8 cellular contexts compared by ENCODE assay signal in genomic region chr1:117758444-117759316, GRCh38.
DNase-seq lines count a peak whose midpoint lies in the region; ATAC-seq and TF ChIP-seq lines count a peak whose summit lies in the region.

No MANE protein-coding gene starts in this region.

- H3K27me3 ChIP-seq in AG04450 (ENCODE audit: control insufficient read depth, insufficient read depth, low read length) (no peaks in the 10 kb centered on the region), duodenal mucosa (ENCODE audit: control insufficient read depth in 1 of 2, insufficient read depth in 2 of 2, low read length in 2 of 2) (no peaks in the 10 kb centered on the region)

- H3K27ac ChIP-seq in AG04450 (ENCODE audit: low read depth, low read length) (no peak overlapping the region), duodenal mucosa (ENCODE audit: low read depth, low read length) (no peak overlapping the region)

- POLR2A ChIA-PET in AG04450 (lab: Yijun Ruan, JAX) = interaction anchor here (0.7 to 2.6 kb wide), 2 partner anchors 136 to 152 kb away, joined by 3 to 9 read pairs; partner anchors contain the start of gene TENT5C

- ATAC-seq in GM18870 (IDR thresholded peaks at IDR 0.05; ENCODE audit: unreplicated experiment) (peak; percentile 74), HG03439 (IDR thresholded peaks at IDR 0.05; ENCODE audit: unreplicated experiment) (peak; percentile 79)

- CTCF ChIA-PET in AG04450 (lab: Charles Lee) = interaction anchor here (0.6 to 9.8 kb wide), 75 partner anchors 8 to 690 kb away, joined by 3 to 175 read pairs (median 4); partner anchors contain the start of genes GDAP2, TENT5C and WDR3

- peak overlapping the region; percentile 26 to 52 for H3K9ac ChIP-seq in duodenal mucosa (ENCODE audit: low read depth in 1 of 2, low read length in 2 of 2)

- peak overlapping the region; percentile 51 for H3K4me3 ChIP-seq in AG04450 (ENCODE audit: low read depth, low read length)
- H3K4me3 ChIP-seq in duodenal mucosa (ENCODE audit: low read depth in 1 of 2, low read length in 2 of 2) = peak overlapping the region; percentile 31 to 61

- TF ChIP-seq CTCF in AG04450 (IDR thresholded peaks at IDR 0.05; ENCODE audit: low read depth, low read length) = peak; percentile 87

- peaks cover 14 to 15% of the 10 kb centered on the region in 2 donors for H3K4me1 ChIP-seq in duodenal mucosa (ENCODE audit: control insufficient read depth in 1 of 2, insufficient read depth in 2 of 2, low read length in 2 of 2)

- H3K36me3 ChIP-seq in duodenal mucosa (ENCODE audit: control insufficient read depth in 1 of 2, insufficient read depth in 2 of 2, low read length in 2 of 2) = no peaks in the 10 kb centered on the region

- DNase-seq in AG04450 (ENCODE audit: low read depth, low spot score) (peak; percentile 69), NCI-H524 (lab: John Stamatoyannopoulos, UW) (peak; percentile 93), lung microvascular endothelial cell (ENCODE audit: low read depth in 2 of 2) (peak; percentile 84 to 86)
- peak; percentile 35 to 62 for DNase-seq in activated CD4-positive, alpha-beta T cell treated with anti-CD3 and anti-CD28 coated beads, Interleukin-2, amount 50 U/mL, for 24 hours (ENCODE audit: low read depth in 1 of 2, low spot score in 1 of 2)
- DNase-seq in stimulated activated CD4-positive, alpha-beta T cell treated with anti-CD3 and anti-CD28 coated beads, TNF-alpha, amount 100 ng/mL, for 4 hours (ENCODE audit: low read depth in 3 of 3) = peak; percentile 27 to 59 (median 42)

- no peaks in the 10 kb centered on the region; the same call in 1 of the 2 replicates for H3K9me3 ChIP-seq in AG04450 (ENCODE audit: control insufficient read depth, insufficient read depth, low read length)
- H3K9me3 ChIP-seq in duodenal mucosa (ENCODE audit: control insufficient read depth in 1 of 2, low read length in 2 of 2) = no peaks in the 10 kb centered on the region

Comparison
In these comparisons a context has a peak if more than half of its experiments do, and no peak if none do; other contexts are left out.
1. DNase-seq: peak in every context shown above with its lines; median percentile 93 in NCI-H524; 85 in lung microvascular endothelial cell; 69 in AG04450; 48 in activated CD4-positive, alpha-beta T cell treated with anti-CD3 and anti-CD28 coated beads, Interleukin-2, amount 50 U/mL, for 24 hours; 42 in stimulated activated CD4-positive, alpha-beta T cell treated with anti-CD3 and anti-CD28 coated beads, TNF-alpha, amount 100 ng/mL, for 4 hours.